Comparison of ENCODE assay signal across 8 cellular contexts in genomic region chr13:94710881-94711560, GRCh38. TPM values are rescaled to one million over a fixed set of nuclear protein-coding genes. Genes with fewer than 3 reads are reported as not detected.
DNase-seq lines count a peak whose midpoint lies in the region; ATAC-seq and TF ChIP-seq lines count a peak whose summit lies in the region.

No MANE protein-coding gene starts in this region.

- DNase-seq in right cardiac atrium (no peak), Right ventricle myocardium inferior (ENCODE audit: missing footprints) (no peak), RWPE1 (ENCODE audit: low spot score) (peak; percentile 18), germinal center (ENCODE audit: low spot score) (peak; percentile 62), GDM1 (lab: John Stamatoyannopoulos, UW) (no peak)
- DNase-seq in stimulated activated naive CD8-positive, alpha-beta T cell treated with anti-CD3 and anti-CD28 coated beads, Interleukin-15, Interleukin-2, amounts not matched to agents 100 U/mL and 50 U/mL, for 24 hours: no peak
- no peak for DNase-seq in stimulated activated CD4-positive, alpha-beta T cell treated with anti-CD3 and anti-CD28 coated beads, Interleukin-12 subunit alpha, Interleukin-12 subunit beta, amount 100 ng/mL, for 4 hours

- no peak overlapping the region for H3K27ac ChIP-seq in right cardiac atrium (ENCODE audit: low read length)
- no peak overlapping the region for H3K27ac ChIP-seq in RWPE1

- CTCF ChIA-PET in RWPE1 (lab: Yijun Ruan, JAX): interaction anchor here (0.6 to 0.9 kb wide), 2 partner anchors 92 to 785 kb away, joined by 3 read pairs; no protein-coding TSS in a partner anchor

- POLR2A ChIA-PET in RWPE1 (lab: Yijun Ruan, JAX; ENCODE audit: low non-redundant PET): no interaction called here

- TF ChIP-seq CTCF in RWPE1 (conservative IDR thresholded peaks at IDR 0.05; ENCODE audit: low read depth): peak; percentile 39

- H3K27me3 ChIP-seq in right cardiac atrium (ENCODE audit: control insufficient read depth, insufficient read depth): no peaks in the 10 kb centered on the region

- peaks cover 2% of the 10 kb centered on the region for H3K4me1 ChIP-seq in right cardiac atrium (ENCODE audit: control insufficient read depth, insufficient read depth, low read length)

- no peaks in the 10 kb centered on the region for H3K9me3 ChIP-seq in right cardiac atrium (ENCODE audit: control insufficient read depth, low read length)

- ATAC-seq in right cardiac atrium (no peak), Right ventricle myocardium inferior (no peak), HG02852 (IDR thresholded peaks at IDR 0.05; ENCODE audit: unreplicated experiment) (peak; percentile 66)
- peak; percentile 58 for ATAC-seq in stimulated activated naive CD8-positive, alpha-beta T cell treated with anti-CD3 and anti-CD28 coated beads, Interleukin-15, Interleukin-2, amounts not matched to agents 100 U/mL and 50 U/mL, for 24 hours

- WGBS in right cardiac atrium: 3% methylated on average over 81 of the region's 81 CpGs

- intact Hi-C loops in right cardiac atrium (cut with DNase I): no loop called here
- intact Hi-C loops in Right ventricle myocardium inferior (cut with DNase I): no loop called here

- H3K4me3 ChIP-seq in right cardiac atrium (ENCODE audit: low read length): peak overlapping the region; percentile 45

RNA-seq across cellular contexts. Expression of gene SOX21, which starts 1.3 kb away (rescaled TPM):
- total RNA-seq in right cardiac atrium (not detected), Right ventricle myocardium inferior (not detected)
- polyA plus RNA-seq in right cardiac atrium: not detected

Comparison
In these comparisons a context has a peak if more than half of its experiments do, and no peak if none do; other contexts are left out.
1. ATAC-seq: peak in HG02852 (single experiment) and stimulated activated naive CD8-positive, alpha-beta T cell treated with anti-CD3 and anti-CD28 coated beads, Interleukin-15, Interleukin-2, amounts not matched to agents 100 U/mL and 50 U/mL, for 24 hours (single experiment); none in right cardiac atrium (0 of 2) and Right ventricle myocardium inferior (single experiment).
2. DNase-seq: peak in RWPE1 (single experiment) and germinal center (single experiment); none in right cardiac atrium (0 of 3), Right ventricle myocardium inferior (single experiment), stimulated activated naive CD8-positive, alpha-beta T cell treated with anti-CD3 and anti-CD28 coated beads, Interleukin-15, Interleukin-2, amounts not matched to agents 100 U/mL and 50 U/mL, for 24 hours (single experiment), stimulated activated CD4-positive, alpha-beta T cell treated with anti-CD3 and anti-CD28 coated beads, Interleukin-12 subunit alpha, Interleukin-12 subunit beta, amount 100 ng/mL, for 4 hours (single experiment) and GDM1 (single experiment).